11 cellular contexts compared by ENCODE assay signal in the genomic region with DNA sequence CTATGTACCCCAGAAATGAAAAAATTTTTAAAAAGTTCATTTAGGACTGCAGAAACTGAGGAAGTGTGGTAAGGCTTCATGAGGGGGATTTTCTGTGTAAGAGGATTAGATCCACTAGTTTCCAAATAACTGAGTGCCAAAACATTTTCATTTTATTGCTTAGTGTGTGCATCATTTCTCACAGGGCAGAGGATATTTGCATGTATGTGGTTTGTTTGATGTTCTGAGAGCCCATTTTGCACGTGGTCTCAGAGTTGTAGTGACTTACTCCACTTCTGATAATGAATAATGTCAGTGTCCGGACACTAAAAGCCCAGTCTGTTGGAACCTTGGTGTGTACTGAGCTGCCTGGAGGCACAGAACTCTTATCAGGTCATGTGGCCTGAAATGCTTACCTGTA.
DNase-seq lines count a peak whose midpoint lies in the region; ATAC-seq and TF ChIP-seq lines count a peak whose summit lies in the region.
"Had no signal": no experiment of that assay in that cellular context is flagged by ENCODE, and none has a peak within 500 bp of the region (broad histone marks: within the 10 kb centered on the region; RNA-seq: fewer than 3 reads in every experiment).

No MANE protein-coding gene starts in this region.

- peaks cover 55% of the 10 kb centered on the region for H3K4me1 ChIP-seq in OCI-LY7 (ENCODE audit: insufficient read depth, low read length, poor library complexity, severe bottlenecking)

- DNase-seq in OCI-LY7 (ENCODE audit: low spot score) (peak; percentile 77), T-helper 17 cell (no peak), NCI-H1694 treated with DMSO at 0.1 percent for 48 hours (lab: John Stamatoyannopoulos, UW) (no peak), globus pallidus (ENCODE audit: low spot score) (no peak), ecto neural progenitor cell (ENCODE audit: low spot score) (no peak)
- DNase-seq: activated gamma-delta T cell, NCI-H345 had no signal

- peak; percentile 91 for ATAC-seq in GM18505 (IDR thresholded peaks at IDR 0.05; ENCODE audit: unreplicated experiment)
- peak; percentile 91 for ATAC-seq in GM21390 (IDR thresholded peaks at IDR 0.05; ENCODE audit: unreplicated experiment)
- ATAC-seq in HG03097 (IDR thresholded peaks at IDR 0.05; ENCODE audit: low FRiP score, unreplicated experiment): peak; percentile 73
- ATAC-seq in T-helper 17 cell: no peak
- ATAC-seq: HCT116 had no signal

- TF ChIP-seq POLR2A in GM18505 (IDR thresholded peaks at IDR 0.05; ENCODE audit: borderline replicate concordance, extremely low read depth, insufficient read depth, insufficient read length): no peak

- no peak overlapping the region for H3K27ac Mint-ChIP-seq in T-helper 17 cell

- CTCF ChIA-PET in OCI-LY7 (lab: Charles Lee; ENCODE audit: unreplicated experiment): no interaction called here

- peaks cover 24% of the 10 kb centered on the region for H3K36me3 ChIP-seq in OCI-LY7 (ENCODE audit: insufficient read depth, low read length)

- no peak for TF ChIP-seq CTCF in OCI-LY7 (conservative IDR thresholded peaks at IDR 0.05; ENCODE audit: low read length)

- H3K4me3 ChIP-seq in OCI-LY7 (ENCODE audit: low read depth, low read length, poor library complexity, severe bottlenecking): peak overlapping the region; percentile 29

- no peaks in the 10 kb centered on the region for H3K4me1 Mint-ChIP-seq in T-helper 17 cell

- no peaks in the 10 kb centered on the region for H3K9me3 ChIP-seq in OCI-LY7 (ENCODE audit: low read length)
- H3K9me3 ChIP-seq in T-helper 17 cell (ENCODE audit: control insufficient read depth, low read length, poor library complexity, severe bottlenecking): no peaks in the 10 kb centered on the region

- no peaks in the 10 kb centered on the region for H3K36me3 Mint-ChIP-seq in T-helper 17 cell (ENCODE audit: low read depth)

- intact Hi-C loops in OCI-LY7 (cut with micrococcal nuclease; ENCODE audit: unreplicated experiment): loop anchor here (5.0 kb wide), 1 partner anchor 799 kb away; no protein-coding TSS in a partner anchor

- BruUV-seq in OCI-LY7 (replicated peaks; lab: Mats Ljungman, UMichigan): no TSS peak

- H3K4me3 Mint-ChIP-seq in T-helper 17 cell: no peak overlapping the region

- H3K27me3 Mint-ChIP-seq in T-helper 17 cell: no peaks in the 10 kb centered on the region

- H3K79me2 ChIP-seq in OCI-LY7 (ENCODE audit: insufficient read depth, low read depth, low read length): peaks cover 45% of the 10 kb centered on the region; the same call in 1 of the 2 replicates

- peak overlapping the region; percentile 61 for H3K4me2 ChIP-seq in OCI-LY7 (ENCODE audit: low read length)

- H3K27ac ChIP-seq in OCI-LY7 (ENCODE audit: low read depth, low read length, poor library complexity, severe bottlenecking): peak overlapping the region; percentile 28

- no peak overlapping the region for H2AFZ ChIP-seq in OCI-LY7 (ENCODE audit: low read length)

- no peaks in the 10 kb centered on the region for H3K9me2 ChIP-seq in OCI-LY7 (ENCODE audit: insufficient read depth, low read length)

- no peaks in the 10 kb centered on the region for H4K20me1 ChIP-seq in OCI-LY7 (ENCODE audit: insufficient read depth, low read length)

- POLR2A ChIA-PET in OCI-LY7 (lab: Charles Lee): no interaction called here
